ENCODE assay signal across 23 cellular contexts in genomic region chr14:106841701-106842100, GRCh38.
DNase-seq lines count a peak whose midpoint lies in the region; ATAC-seq and TF ChIP-seq lines count a peak whose summit lies in the region.
"Had no signal": no experiment of that assay in that cellular context is flagged by ENCODE, and none has a peak within 500 bp of the region (broad histone marks: within the 10 kb centered on the region; RNA-seq: fewer than 3 reads in every experiment).

No MANE protein-coding gene starts in this region.

- H3K4me2 ChIP-seq in PC-3 (ENCODE audit: low read length) (no peak overlapping the region), mammary epithelial cell (ENCODE audit: insufficient read depth, low read depth, low read length) (no peak overlapping the region)

- H3K9me3 ChIP-seq in PC-3 (ENCODE audit: low read length) (no peaks in the 10 kb centered on the region), mammary epithelial cell (replicated peaks; ENCODE audit: insufficient read depth, low read length) (no peaks in the 10 kb centered on the region), prostate gland (no peaks in the 10 kb centered on the region)
- H3K9me3 ChIP-seq: esophagus muscularis mucosa, gastrocnemius medialis, neutrophil, SJSA1, transverse colon had no signal

- POLR2A ChIA-PET in PC-3 (lab: Charles Lee; ENCODE audit: unreplicated experiment), result no interaction called here

- H3K79me2 ChIP-seq in PC-3 (ENCODE audit: low read length), result no peaks in the 10 kb centered on the region
- H3K79me2 ChIP-seq in mammary epithelial cell (ENCODE audit: insufficient read depth, low read length), result no peaks in the 10 kb centered on the region

- H3K9ac ChIP-seq in PC-3 (ENCODE audit: low read length) (no peak overlapping the region), mammary epithelial cell (ENCODE audit: insufficient read depth, low read length) (no peak overlapping the region)

- TF ChIP-seq CTCF in PC-3 (conservative IDR thresholded peaks at IDR 0.05; ENCODE audit: low read depth, low read length) (no peak), mammary epithelial cell (conservative IDR thresholded peaks at IDR 0.05 in 1 of 2, IDR thresholded peaks at IDR 0.05 in 1 of 2; ENCODE audit: extremely low read depth in 1 of 2, insufficient read depth in 1 of 2, low read depth in 1 of 2, low read length in 2 of 2) (no peak), prostate gland (IDR thresholded peaks at IDR 0.05) (no peak)

- ATAC-seq in PC-3 (no peak; the same call in 1 of the 2 replicates), HG03342 (IDR thresholded peaks at IDR 0.05; ENCODE audit: unreplicated experiment) (no peak), HG03039 (IDR thresholded peaks at IDR 0.05; ENCODE audit: unreplicated experiment) (no peak)
- ATAC-seq: gastrocnemius medialis, GM12878 had no signal

- 79% methylated on average over 3 of the region's 3 CpGs for WGBS in mammary epithelial cell (ENCODE audit: low coverage, missing lambda C conversion rate)
- 68% methylated on average over 3 of the region's 3 CpGs for WGBS in prostate gland

- H3K9me2 ChIP-seq in PC-3 (replicated peaks; ENCODE audit: low read length), result no peaks in the 10 kb centered on the region

- dilution Hi-C loops in mammary epithelial cell (cut with HindIII; ENCODE audit: low sequenced_read_pairs), result no loop called here

- H4K20me1 ChIP-seq in PC-3 (ENCODE audit: low read length) (no peaks in the 10 kb centered on the region), mammary epithelial cell (ENCODE audit: insufficient read depth, low read length) (no peaks in the 10 kb centered on the region)

- H3K4me3 ChIP-seq in PC-3 (ENCODE audit: low read length) (no peak overlapping the region), mammary epithelial cell (replicated peaks in 1 of 3; ENCODE audit: insufficient read depth in 1 of 3, low read depth in 2 of 3, low read length in 3 of 3) (no peak overlapping the region), prostate gland (no peak overlapping the region)
- H3K4me3 ChIP-seq: esophagus muscularis mucosa, gastrocnemius medialis, GM12878, SJSA1, transverse colon had no signal

- DNase-seq in DMS53 (lab: John Stamatoyannopoulos, UW) (peak; percentile 17), DMS53 treated with DMSO at 0.1 percent for 48 hours (lab: John Stamatoyannopoulos, UW; ENCODE audit: unreplicated experiment) (no peak), PC-3 (peak; percentile 64), mammary epithelial cell (peak; percentile 76), prostate gland (ENCODE audit: low spot score) (no peak), germinal center (ENCODE audit: low spot score) (no peak)
- DNase-seq: activated T-cell treated with anti-CD3 and anti-CD28 coated beads, Interleukin-2, amount 50 U/mL, for 24 hours; amygdala; cortex of kidney; DMS79 treated with DMSO at 0.1 percent for 48 hours; gastrocnemius medialis; H9; NCI-H1105 treated with DMSO at 0.1 percent for 48 hours; NCI-H2029; NCI-H345; NCI-H82; transverse colon had no signal

- BruUV-seq in PC-3 (replicated peaks; lab: Mats Ljungman, UMichigan) (no TSS peak), mammary epithelial cell (replicated peaks; lab: Mats Ljungman, UMichigan) (no TSS peak)

- H2AFZ ChIP-seq in PC-3 (ENCODE audit: low read length) (no peak overlapping the region), mammary epithelial cell (ENCODE audit: low read depth, low read length) (no peak overlapping the region)

- H3F3A ChIP-seq in PC-3 (ENCODE audit: low read length, unreplicated experiment), result no peaks in the 10 kb centered on the region

- intact Hi-C loops in PC-3 (cut with micrococcal nuclease), result no loop called here
- intact Hi-C loops in mammary epithelial cell (cut with micrococcal nuclease), result no loop called here
- intact Hi-C loops in prostate gland (cut with DNase I), result no loop called here

- H3K27ac ChIP-seq in PC-3 (ENCODE audit: low read length) (no peak overlapping the region), mammary epithelial cell (ENCODE audit: insufficient read depth, low read depth, low read length) (no peak overlapping the region), prostate gland (peak overlapping the region; percentile 47 to 56)
- H3K27ac ChIP-seq: esophagus muscularis mucosa, gastrocnemius medialis, SJSA1, transverse colon had no signal

- H3K36me3 ChIP-seq in PC-3 (ENCODE audit: low read depth, low read length) (no peaks in the 10 kb centered on the region), mammary epithelial cell (ENCODE audit: insufficient read depth, low read length) (no peaks in the 10 kb centered on the region), prostate gland (no peaks in the 10 kb centered on the region)
- H3K36me3 ChIP-seq: esophagus muscularis mucosa, gastrocnemius medialis, neutrophil, SJSA1, transverse colon had no signal

- no peak for TF ChIP-seq POLR2A in prostate gland (IDR thresholded peaks at IDR 0.05)

- H3K27me3 ChIP-seq in PC-3 (ENCODE audit: low read length) (no peaks in the 10 kb centered on the region), mammary epithelial cell (ENCODE audit: insufficient read depth, low read length) (no peaks in the 10 kb centered on the region), prostate gland (replicated peaks; ENCODE audit: insufficient read depth) (no peaks in the 10 kb centered on the region)
- H3K27me3 ChIP-seq: gastrocnemius medialis, neutrophil, SJSA1, transverse colon had no signal

- H3K4me1 ChIP-seq in PC-3 (ENCODE audit: insufficient read depth, low read length) (peaks cover 35% of the 10 kb centered on the region), mammary epithelial cell (ENCODE audit: insufficient read depth, low read length) (peaks cover 11% of the 10 kb centered on the region), prostate gland (replicated peaks) (peaks cover 10% of the 10 kb centered on the region)

- CTCF ChIA-PET in PC-3 (lab: Charles Lee) (no interaction called here), mammary epithelial cell (lab: Charles Lee; ENCODE audit: low non-redundant PET) (interaction anchor here (0.7 kb wide), 1 partner anchor 31 kb away, joined by 3 read pairs; no protein-coding TSS in a partner anchor)

- in situ Hi-C loops in mammary epithelial cell (cut with MboI; ENCODE audit: low sequenced_read_pairs in 2 of 2), result no loop called here

Comparison
In these comparisons a context has a peak if more than half of its experiments do, and no peak if none do; other contexts are left out.
1. DNase-seq: peak in DMS53 (single experiment), PC-3 (single experiment) and mammary epithelial cell (single experiment); none in DMS53 treated with DMSO at 0.1 percent for 48 hours (single experiment), prostate gland (single experiment) and germinal center (single experiment).
2. H3K27ac ChIP-seq: peak in prostate gland (2 of 2); none in PC-3 (single experiment) and mammary epithelial cell (single experiment).